ENCODE assay signal across 1 cellular context in genomic region chr6:136587527-136587926, GRCh38.
A peak's percentile ranks its signal among the peaks of the same experiment; 100 is the strongest.
TF ChIP-seq lines count a peak whose summit lies in the region.

No MANE protein-coding gene starts in this region.

TF ChIP-seq in IMR-90, 13 proteins besides CTCF, POLR2A, EP300 and RAD21:
- TF ChIP-seq, protein P1, sequence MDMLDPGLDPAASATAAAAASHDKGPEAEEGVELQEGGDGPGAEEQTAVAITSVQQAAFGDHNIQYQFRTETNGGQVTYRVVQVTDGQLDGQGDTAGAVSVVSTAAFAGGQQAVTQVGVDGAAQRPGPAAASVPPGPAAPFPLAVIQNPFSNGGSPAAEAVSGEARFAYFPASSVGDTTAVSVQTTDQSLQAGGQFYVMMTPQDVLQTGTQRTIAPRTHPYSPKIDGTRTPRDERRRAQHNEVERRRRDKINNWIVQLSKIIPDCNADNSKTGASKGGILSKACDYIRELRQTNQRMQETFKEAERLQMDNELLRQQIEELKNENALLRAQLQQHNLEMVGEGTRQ (IDR thresholded peaks at IDR 0.05; ENCODE audit: low read depth, low read length): peak; percentile 57; the same call in 1 of the 2 replicates
- TF ChIP-seq NFE2L2 (IDR thresholded peaks at IDR 0.05; ENCODE audit: low read depth, low read length): no peak
